In the genomic region with DNA sequence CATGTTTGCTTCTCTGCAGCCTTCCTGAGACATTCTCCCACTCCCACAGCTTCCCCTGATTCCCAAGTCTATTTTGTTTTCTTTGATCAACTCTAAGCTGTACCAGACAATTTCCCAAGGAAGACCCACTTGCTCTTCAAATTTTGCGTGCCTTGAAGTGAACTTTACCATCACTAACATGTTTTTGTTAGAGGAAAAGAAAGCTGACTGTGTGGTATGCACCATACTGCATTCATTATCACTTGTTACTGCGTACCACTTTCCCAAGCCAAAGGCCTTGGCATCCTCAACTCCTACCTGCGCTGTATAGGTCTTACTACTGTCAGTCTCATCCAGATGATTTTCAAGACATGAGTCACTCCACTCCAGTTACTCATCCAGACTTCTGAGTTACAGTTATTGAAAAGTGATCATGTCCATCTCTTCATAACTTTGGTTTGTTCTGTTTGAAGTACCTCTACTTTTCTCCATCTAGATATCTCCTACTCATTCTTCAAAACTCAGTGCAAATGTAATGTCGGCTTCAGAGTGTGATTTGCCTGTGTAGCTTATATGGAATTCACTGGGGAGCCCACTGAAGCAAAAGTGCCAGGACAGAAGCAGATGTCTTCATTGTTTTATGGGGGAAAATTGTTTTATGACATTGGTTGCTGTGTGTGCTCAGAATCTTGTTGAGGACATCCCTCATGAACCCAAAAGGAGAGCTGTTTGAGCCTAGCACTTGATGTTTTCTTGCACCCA, we compare ENCODE assay signal across 8 cellular contexts. TPM values are rescaled to one million over a fixed set of nuclear protein-coding genes. Genes with fewer than 3 reads are reported as not detected.
DNase-seq lines count a peak whose midpoint lies in the region; ATAC-seq and TF ChIP-seq lines count a peak whose summit lies in the region.

No MANE protein-coding gene starts in this region.

- in situ Hi-C loops in Panc1 (cut with HindIII; ENCODE audit: low pct_unique_long_range_greater_than_20kb, low sequenced_read_pairs) = no loop called here

- CTCF ChIA-PET in Panc1 (lab: Charles Lee) = interaction anchor here (0.7 kb wide), 1 partner anchor 361 kb away, joined by 6 read pairs; no protein-coding TSS in a partner anchor

- H3K36me3 ChIP-seq in Panc1 (ENCODE audit: control insufficient read depth, insufficient read depth, low read length) = peaks cover 33% of the 10 kb centered on the region

- POLR2A ChIA-PET in Panc1 (lab: Charles Lee) = no interaction called here

- intact Hi-C loops in Panc1 (cut with micrococcal nuclease; ENCODE audit: unreplicated experiment) = no loop called here

- H3K27ac ChIP-seq in Panc1 (ENCODE audit: low read length) (no peak overlapping the region), epithelial cell of prostate (peak overlapping the region; percentile 26)

- BruUV-seq in Panc1 (replicated peaks; lab: Mats Ljungman, UMichigan) = no TSS peak

- DNase-seq in stimulated activated CD4-positive, alpha-beta T cell treated with anti-CD3 and anti-CD28 coated beads, Interleukin-15, amount 100 ng/mL, for 24 hours = peak; percentile 45
- DNase-seq in stimulated activated CD4-positive, alpha-beta T cell treated with anti-CD3 and anti-CD28 coated beads, Interleukin-1b, Interleukin-23, amount 100 ng/mL, for 48 hours = no peak
- no peak for DNase-seq in Panc1 (ENCODE audit: low read depth, low spot score)
- no peak for DNase-seq in epithelial cell of prostate (ENCODE audit: low read depth, low spot score)
- DNase-seq in NCI-H345 treated with DMSO at 0.1 percent for 48 hours (lab: John Stamatoyannopoulos, UW; ENCODE audit: unreplicated experiment) = no peak

- H3K9me3 ChIP-seq in Panc1 (ENCODE audit: control insufficient read depth, insufficient read depth, low read depth, low read length) = no peaks in the 10 kb centered on the region

- peaks cover 36% of the 10 kb centered on the region for H3K4me1 ChIP-seq in Panc1 (ENCODE audit: control insufficient read depth, insufficient read depth, low read length)

- ATAC-seq in Panc1 = peak; percentile 42; the same call in 1 of the 2 replicates
- ATAC-seq in GM21528 (IDR thresholded peaks at IDR 0.05; ENCODE audit: low FRiP score, unreplicated experiment) = no peak
- no peak for ATAC-seq in GM18498 (IDR thresholded peaks at IDR 0.05; ENCODE audit: unreplicated experiment)
- no peak for ATAC-seq in GM19023 (IDR thresholded peaks at IDR 0.05; ENCODE audit: unreplicated experiment)

- H3K4me3 ChIP-seq in Panc1 (ENCODE audit: low read depth in 2 of 2, low read length in 2 of 2) = no peak overlapping the region

- no peaks in the 10 kb centered on the region for H3K27me3 ChIP-seq in Panc1 (ENCODE audit: control insufficient read depth, insufficient read depth, low read length)

- TF ChIP-seq CTCF in Panc1 (IDR thresholded peaks at IDR 0.05) = no peak

RNA-seq across cellular contexts. Expression of a gene that starts 5.2 kb away (rescaled TPM):
- total RNA-seq in Panc1 (2021; ENCODE audit: unreplicated experiment) = 1,010 TPM
- 1,742 TPM for polyA plus RNA-seq in Panc1 (2012; ENCODE audit: insufficient read length)

RNA-seq across cellular contexts. Expression of a gene that starts 21.1 kb away (rescaled TPM):
- total RNA-seq in Panc1 (2021; ENCODE audit: unreplicated experiment) = 0.67 TPM
- 0.51 TPM for polyA plus RNA-seq in Panc1 (2012; ENCODE audit: insufficient read length)
